25 cellular contexts compared by ENCODE assay signal in the genomic region with DNA sequence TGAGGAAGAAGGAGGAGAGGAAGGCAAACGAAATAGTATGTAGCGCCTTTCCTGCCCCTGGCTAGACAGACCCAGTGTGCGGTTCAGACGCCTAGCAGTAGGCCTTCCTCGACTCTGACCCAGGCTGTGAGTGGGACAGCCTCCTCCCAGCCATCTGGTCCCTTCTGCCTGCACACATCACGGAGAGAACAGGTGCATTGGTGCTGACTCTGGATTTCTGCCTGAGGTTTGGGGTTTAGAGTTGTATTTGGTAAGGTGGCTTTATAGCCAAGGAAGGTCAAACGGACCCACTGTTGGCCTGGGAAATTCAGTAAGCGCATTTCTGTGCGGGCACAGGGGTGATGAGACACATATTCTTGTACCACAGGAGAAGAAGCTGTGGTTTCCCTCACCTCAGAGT.
"Had no signal": no experiment of that assay in that cellular context is flagged by ENCODE, and none has a peak within 500 bp of the region (broad histone marks: within the 10 kb centered on the region; RNA-seq: fewer than 3 reads in every experiment).

No MANE protein-coding gene starts in this region.

- DNase-seq: activated CD4-positive, alpha-beta T cell treated with anti-CD3 and anti-CD28 coated beads, Interleukin-2, amount 10 ng/mL, durations not matched to agents 7 days and 5 days; activated CD4-positive, CD25-positive, alpha-beta regulatory T cell treated with anti-CD3 and anti-CD28 coated beads, Interleukin-2, amount 50 U/mL, for 72 hours; activated CD8-positive, alpha-beta memory T cell treated with anti-CD3 and anti-CD28 coated beads, Interleukin-2, amount 50 U/mL, for 48 hours; activated naive CD4-positive, alpha-beta T cell; activated T-cell treated with anti-CD3 and anti-CD28 coated beads, Interleukin-2, amount 50 U/mL, for 4 hours; heart right ventricle; islet precursor cell; left cardiac atrium; mesenchymal stem cell; naive thymus-derived CD4-positive, alpha-beta T cell; sigmoid colon; stimulated activated CD4-positive, alpha-beta T cell treated with anti-CD3 and anti-CD28 coated beads, Interleukin-2, amount 100 ng/mL, for 48 hours; stimulated activated CD8-positive, alpha-beta memory T cell treated with anti-CD3 and anti-CD28 coated beads, Interleukin-4, amount 100 ng/mL, for 48 hours; stimulated activated naive B cell treated with anti-CD40 and anti-IgM and Interleukin-4, amounts not matched to agents 10 μg/mL and 1 μg/mL and 100 μg/mL, for 72 hours; T-cell; testis; trophoblast cell; WERI-Rb-1 had no signal

- H2AFZ ChIP-seq: neural progenitor cell had no signal

- H3K27ac Mint-ChIP-seq: activated CD4-positive, alpha-beta T cell treated with anti-CD3 and anti-CD28 coated beads, Interleukin-2, amount 10 ng/mL, durations not matched to agents 7 days and 5 days; activated naive CD8-positive, alpha-beta T cell; activated T-helper 2 cell treated with anti-CD3 and anti-CD28 coated beads, Interferon-gamma antibody, Interleukin-2, Interleukin-4, amounts not matched to agents 10 μg/mL and 5 μg/mL and 100 μg/mL, durations not matched to agents 14 hours and 24 hours and 36 hours; stimulated activated naive B cell treated with anti-CD40 and anti-IgM and Interleukin-4, amounts not matched to agents 10 μg/mL and 1 μg/mL and 100 μg/mL, for 72 hours; T-cell; T-helper 2 cell treated with Interferon-gamma antibody and Interleukin-4, amounts not matched to agents 5 μg/mL and 100 μg/mL, for 36 hours had no signal

- H3K9ac ChIP-seq: neural progenitor cell had no signal

- H3K9me3 Mint-ChIP-seq: activated CD4-positive, alpha-beta T cell treated with anti-CD3 and anti-CD28 coated beads, Interleukin-2, amount 10 ng/mL, durations not matched to agents 7 days and 5 days; activated T-cell treated with anti-CD3 and anti-CD28 coated beads, Interleukin-2, amount 50 U/mL, for 4 hours; activated T-helper 2 cell treated with anti-CD3 and anti-CD28 coated beads, Interferon-gamma antibody, Interleukin-2, Interleukin-4, amounts not matched to agents 10 μg/mL and 5 μg/mL and 100 μg/mL, durations not matched to agents 14 hours and 24 hours and 36 hours; central memory CD8-positive, alpha-beta T cell; neural progenitor cell; stimulated activated naive B cell treated with anti-CD40 and anti-IgM and Interleukin-4, amounts not matched to agents 10 μg/mL and 1 μg/mL and 100 μg/mL, for 72 hours; T-cell; T-helper 2 cell treated with Interferon-gamma antibody and Interleukin-4, amounts not matched to agents 5 μg/mL and 100 μg/mL, for 36 hours had no signal

- H3K27me3 ChIP-seq: heart right ventricle, neural progenitor cell, sigmoid colon, testis had no signal

- H3K4me3 Mint-ChIP-seq: activated CD4-positive, alpha-beta T cell treated with anti-CD3 and anti-CD28 coated beads, Interleukin-2, amount 10 ng/mL, durations not matched to agents 7 days and 5 days; activated naive CD8-positive, alpha-beta T cell; activated T-cell treated with anti-CD3 and anti-CD28 coated beads, Interleukin-2, amount 50 U/mL, for 4 hours; central memory CD8-positive, alpha-beta T cell; naive thymus-derived CD4-positive, alpha-beta T cell; neural progenitor cell; stimulated activated naive B cell treated with anti-CD40 and anti-IgM and Interleukin-4, amounts not matched to agents 10 μg/mL and 1 μg/mL and 100 μg/mL, for 72 hours; T-cell; T-helper 2 cell treated with Interferon-gamma antibody and Interleukin-4, amounts not matched to agents 5 μg/mL and 100 μg/mL, for 36 hours had no signal

- H3K4me1 ChIP-seq: sigmoid colon had no signal

- H3K4me2 ChIP-seq: neural progenitor cell had no signal

- H3K36me3 ChIP-seq: heart right ventricle, neural progenitor cell, sigmoid colon, WERI-Rb-1 had no signal

- H3K9me3 ChIP-seq: heart right ventricle, sigmoid colon, testis had no signal

- H3K4me3 ChIP-seq: coronary artery, heart right ventricle, neural progenitor cell, sigmoid colon, testis had no signal

- H3K4me1 Mint-ChIP-seq: central memory CD8-positive, alpha-beta T cell had no signal

- H3K36me3 Mint-ChIP-seq: activated naive CD8-positive, alpha-beta T cell; neural progenitor cell; stimulated activated naive B cell treated with anti-CD40 and anti-IgM and Interleukin-4, amounts not matched to agents 10 μg/mL and 1 μg/mL and 100 μg/mL, for 72 hours; T-cell had no signal

- H3K27me3 Mint-ChIP-seq: activated naive CD8-positive, alpha-beta T cell had no signal

- H3K27ac ChIP-seq: coronary artery, epithelial cell of prostate, heart right ventricle, neural progenitor cell, sigmoid colon, testis, WERI-Rb-1 had no signal

- ATAC-seq: heart right ventricle; left cardiac atrium; naive thymus-derived CD4-positive, alpha-beta T cell; stimulated activated naive B cell treated with anti-CD40 and anti-IgM and Interleukin-4, amounts not matched to agents 10 μg/mL and 1 μg/mL and 100 μg/mL, for 72 hours; T-cell had no signal
